In the genomic region with DNA sequence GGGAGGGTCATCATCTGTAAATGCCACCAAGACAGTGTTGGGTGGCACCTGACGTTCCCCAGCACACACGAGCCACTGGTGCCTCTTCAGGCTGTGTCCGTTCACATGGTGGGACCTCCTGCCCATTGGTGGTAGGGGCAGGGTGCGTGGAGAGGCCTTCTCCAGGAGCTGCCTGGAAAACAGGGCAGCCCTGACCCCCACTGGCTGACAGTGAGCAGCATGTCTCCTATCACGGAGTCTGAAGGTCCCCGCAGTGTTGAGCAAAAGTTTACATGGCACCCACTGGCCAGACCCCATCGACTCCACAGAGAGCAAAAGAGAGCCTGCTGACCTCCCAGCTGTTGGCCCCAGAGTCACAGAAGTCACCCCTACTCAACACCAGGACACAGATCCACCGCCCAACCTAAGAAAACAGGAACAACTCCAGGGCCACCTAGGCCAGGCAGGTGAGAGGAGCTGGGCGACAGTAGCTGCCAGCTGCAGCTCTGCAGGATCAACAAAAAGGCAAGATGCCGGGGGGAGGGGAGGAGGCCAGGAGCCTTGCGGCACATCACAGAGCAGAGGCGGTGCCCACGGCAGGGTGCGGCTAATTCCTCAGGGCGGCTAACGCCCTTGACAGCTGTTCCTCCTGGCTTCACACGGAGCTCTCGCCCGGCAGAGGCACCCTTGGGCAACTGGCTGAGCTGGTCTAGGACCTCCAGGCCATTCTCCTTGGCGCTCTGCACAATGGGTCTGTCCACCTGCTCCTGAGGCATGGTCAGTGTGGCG, we compare ENCODE assay signal across 13 cellular contexts. TPM values are rescaled to one million over a fixed set of nuclear protein-coding genes. Genes with fewer than 3 reads are reported as not detected.
DNase-seq lines count a peak whose midpoint lies in the region; ATAC-seq and TF ChIP-seq lines count a peak whose summit lies in the region.
"Had no signal": no experiment of that assay in that cellular context is flagged by ENCODE, and none has a peak within 500 bp of the region (broad histone marks: within the 10 kb centered on the region; RNA-seq: fewer than 3 reads in every experiment).

No MANE protein-coding gene starts in this region.

- intact Hi-C loops in lower lobe of right lung (cut with DNase I) (no loop called here), head of caudate nucleus (cut with DNase I) (no loop called here)

- peak; percentile 39 to 77 for ATAC-seq in lower lobe of right lung
- ATAC-seq in GM19467 (IDR thresholded peaks at IDR 0.05; ENCODE audit: unreplicated experiment), result no peak

- no peak for TF ChIP-seq CTCF in lower lobe of right lung (IDR thresholded peaks at IDR 0.05)

- CTCF ChIA-PET in HEK293T (lab: Yijun Ruan, JAX), result interaction anchor here (1.1 kb wide), 1 partner anchor 17 kb away, joined by 5 read pairs; no protein-coding TSS in a partner anchor

- no peak overlapping the region for H3K4me3 ChIP-seq in lower lobe of right lung
- H3K4me3 ChIP-seq: dorsolateral prefrontal cortex had no signal

- POLR2A ChIA-PET in HEK293T (lab: Yijun Ruan, JAX), result interaction anchor here (1.8 kb wide), 1 partner anchor 14 kb away, joined by 8 read pairs; the partner anchor contains the start of gene IFI6

- H3K27ac ChIP-seq in lower lobe of right lung, result no peak overlapping the region
- H3K27ac ChIP-seq: dorsolateral prefrontal cortex had no signal

- no peaks in the 10 kb centered on the region for H3K27me3 ChIP-seq in lower lobe of right lung (ENCODE audit: low read depth)

- no peaks in the 10 kb centered on the region for H3K4me1 ChIP-seq in lower lobe of right lung

- peak; percentile 25 for DNase-seq in DMS153 treated with DMSO at 0.1 percent for 48 hours (lab: John Stamatoyannopoulos, UW; ENCODE audit: unreplicated experiment)
- DNase-seq in NCI-H2107 (lab: John Stamatoyannopoulos, UW), result peak; percentile 64
- peak; percentile 33 for DNase-seq in SHP77 treated with DMSO at 0.1 percent for 48 hours (lab: John Stamatoyannopoulos, UW)
- peak; percentile 55 for DNase-seq in lower lobe of right lung
- no peak for DNase-seq in HEK293T (ENCODE audit: extremely low spot score)
- DNase-seq in head of caudate nucleus, result no peak
- DNase-seq in medulla oblongata (ENCODE audit: extremely low spot score), result no peak
- DNase-seq: activated effector memory CD4-positive, alpha-beta T cell treated with anti-CD3 and anti-CD28 coated beads, Interleukin-2, amount 50 U/mL, for 16 hours; dorsolateral prefrontal cortex; Kasumi-1; NCI-H446; stimulated activated CD4-positive, alpha-beta T cell treated with anti-CD3 and anti-CD28 coated beads, Interleukin-1b, Interleukin-23, amount 100 ng/mL, for 48 hours had no signal

- peaks cover 10% of the 10 kb centered on the region for H3K9me3 ChIP-seq in lower lobe of right lung

- no peaks in the 10 kb centered on the region for H3K36me3 ChIP-seq in lower lobe of right lung

TF ChIP-seq in HEK293T, 16 proteins besides CTCF, POLR2A, EP300 and RAD21:
- TF ChIP-seq HDGF (IDR thresholded peaks at IDR 0.05; ENCODE audit: borderline replicate concordance) (no peak), ARNT (IDR thresholded peaks at IDR 0.05) (no peak)

RNA-seq across cellular contexts. Expression of gene IFI6, which starts 14.4 kb away (rescaled TPM):
- total RNA-seq in lower lobe of right lung, result 211 TPM

RNA-seq across cellular contexts. Expression of gene FAM76A, which starts 39.4 kb away (rescaled TPM):
- total RNA-seq in lower lobe of right lung, result 18.0 TPM

RNA-seq across cellular contexts. Expression of gene FGR, which starts 51.4 kb away (rescaled TPM):
- total RNA-seq in lower lobe of right lung, result 193 TPM

Comparison
In these comparisons a context has a peak if more than half of its experiments do, and no peak if none do; other contexts are left out.
1. DNase-seq: peak in DMS153 treated with DMSO at 0.1 percent for 48 hours (single experiment), NCI-H2107 (single experiment), SHP77 treated with DMSO at 0.1 percent for 48 hours (single experiment) and lower lobe of right lung (single experiment); none in HEK293T (single experiment), head of caudate nucleus (0 of 42) and medulla oblongata (single experiment).